Comparison of ENCODE assay signal across 19 cellular contexts in the genomic region with DNA sequence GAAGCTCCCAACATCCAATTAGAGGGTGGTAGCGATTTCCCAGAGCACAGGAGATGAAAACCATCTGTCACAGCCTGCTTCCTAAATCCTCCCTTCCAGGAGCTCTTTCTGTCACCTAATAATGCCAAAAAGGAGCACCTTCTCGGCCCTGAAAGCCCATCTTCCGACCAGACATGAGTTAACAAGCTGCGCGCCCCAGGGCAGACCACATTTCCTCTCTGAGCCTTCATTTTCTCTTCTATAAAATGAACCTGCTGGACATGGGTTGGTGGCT. TPM values are rescaled to one million over a fixed set of nuclear protein-coding genes. Genes with fewer than 3 reads are reported as not detected.
DNase-seq lines count a peak whose midpoint lies in the region; ATAC-seq and TF ChIP-seq lines count a peak whose summit lies in the region.
"Had no signal": no experiment of that assay in that cellular context is flagged by ENCODE, and none has a peak within 500 bp of the region (broad histone marks: within the 10 kb centered on the region; RNA-seq: fewer than 3 reads in every experiment).

No MANE protein-coding gene starts in this region.

- peak overlapping the region; percentile 10 for H3K4me3 ChIP-seq in left ventricle myocardium inferior
- no peak overlapping the region for H3K4me3 ChIP-seq in neuronal stem cell (ENCODE audit: low read length in 2 of 2)
- H3K4me3 ChIP-seq: ascending aorta, SJCRH30, stomach, uterus had no signal

- no peak overlapping the region for H2AFZ ChIP-seq in neuronal stem cell (ENCODE audit: low read length)

- no peak overlapping the region for H3K4ac ChIP-seq in neuronal stem cell (ENCODE audit: low read length)

- H3K36me3 ChIP-seq in left ventricle myocardium inferior (no peaks in the 10 kb centered on the region), neuronal stem cell (replicated peaks in 1 of 2; ENCODE audit: control insufficient read depth in 2 of 2, insufficient read depth in 2 of 2, low read length in 2 of 2) (no peaks in the 10 kb centered on the region)
- H3K36me3 ChIP-seq: ascending aorta, SJCRH30, stomach, uterus had no signal

- ATAC-seq in Right ventricle myocardium inferior, result peak; percentile 16
- ATAC-seq in GM21390 (IDR thresholded peaks at IDR 0.05; ENCODE audit: unreplicated experiment), result no peak
- ATAC-seq in GM21717 (IDR thresholded peaks at IDR 0.05; ENCODE audit: unreplicated experiment), result no peak
- ATAC-seq: effector memory CD8-positive, alpha-beta T cell; HCT116; PC-3 had no signal

- no peaks in the 10 kb centered on the region for H3K79me1 ChIP-seq in neuronal stem cell (ENCODE audit: low read depth, low read length)

- TF ChIP-seq CTCF in left ventricle myocardium inferior (IDR thresholded peaks at IDR 0.05; ENCODE audit: borderline replicate concordance), result no peak

- H2AK5ac ChIP-seq in neuronal stem cell (ENCODE audit: low read depth, low read length), result no peak overlapping the region

- H2BK5ac ChIP-seq in neuronal stem cell (ENCODE audit: low read length), result no peak overlapping the region

- H3K14ac ChIP-seq in neuronal stem cell (ENCODE audit: low read length), result no peak overlapping the region

- DNase-seq in Right ventricle myocardium inferior (ENCODE audit: missing footprints) (no peak), cardiac septum (ENCODE audit: low spot score) (no peak), left ventricle myocardium inferior (no peak), neuronal stem cell (ENCODE audit: low spot score) (no peak), NCI-H2029 (lab: John Stamatoyannopoulos, UW) (no peak), iPS-NIHi7 (ENCODE audit: extremely low spot score) (no peak)
- DNase-seq: activated CD4-positive, alpha-beta T cell treated with anti-CD3 and anti-CD28 coated beads, Interleukin-2, amount 50 U/mL, for 1 hour; activated T-cell treated with anti-CD3 and anti-CD28 coated beads for 4 hours; DMS53; effector memory CD8-positive, alpha-beta T cell; PC-3; SJCRH30; stimulated activated CD4-positive, alpha-beta T cell treated with anti-CD3 and anti-CD28 coated beads, Interleukin-4, amount 100 ng/mL, for 24 hours; stomach; uterus had no signal

- H3K4me1 ChIP-seq in left ventricle myocardium inferior (peaks cover 74% of the 10 kb centered on the region), neuronal stem cell (ENCODE audit: control insufficient read depth in 2 of 2, insufficient read depth in 1 of 2, low read depth in 1 of 2, low read length in 2 of 2) (peaks cover 11 to 19% of the 10 kb centered on the region in 2 donors)
- H3K4me1 ChIP-seq: ascending aorta, uterus had no signal

- no peaks in the 10 kb centered on the region for H3K9me3 ChIP-seq in left ventricle myocardium inferior (replicated peaks)
- peaks cover 0 to 10% of the 10 kb centered on the region in 2 donors for H3K9me3 ChIP-seq in neuronal stem cell (replicated peaks in 1 of 2; ENCODE audit: control insufficient read depth in 2 of 2, insufficient read depth in 1 of 2, low read depth in 1 of 2, low read length in 2 of 2)
- H3K9me3 ChIP-seq: ascending aorta, SJCRH30, stomach, uterus had no signal

- H3K4me2 ChIP-seq in neuronal stem cell (ENCODE audit: insufficient read depth, low read length, poor library complexity, severe bottlenecking), result no peak overlapping the region

- no peak overlapping the region for H2BK120ac ChIP-seq in neuronal stem cell (ENCODE audit: low read depth, low read length)

- no CpG with 5 or more reads among the region's 5 CpGs for WGBS in neuronal stem cell (ENCODE audit: extremely low coverage in 2 of 2, insufficient read length in 2 of 2, insufficient replicate concordance in 1 of 2), 2 donors

- intact Hi-C loops in Right ventricle myocardium inferior (cut with DNase I), result loop anchor here (10.0 kb wide), 1 partner anchor 379 kb away; a partner anchor contains a TSS
- intact Hi-C loops in cardiac septum (cut with DNase I), result loop anchor here (5.0 kb wide), 2 partner anchors 51 to 151 kb away; no protein-coding TSS in a partner anchor
- intact Hi-C loops in left ventricle myocardium inferior (cut with micrococcal nuclease), result no loop called here

- no peak overlapping the region for H2BK15ac ChIP-seq in neuronal stem cell (ENCODE audit: low read length)

- no peak overlapping the region for H3K23ac ChIP-seq in neuronal stem cell (ENCODE audit: low read depth, low read length, poor library complexity)

- H2BK12ac ChIP-seq in neuronal stem cell (ENCODE audit: low read length), result no peak overlapping the region

- H4K91ac ChIP-seq in neuronal stem cell (ENCODE audit: low read depth, low read length, poor library complexity), result no peak overlapping the region

- H3K27ac ChIP-seq in left ventricle myocardium inferior (replicated peaks), result peak overlapping the region; percentile 88
- peak overlapping the region; percentile 65 for H3K27ac ChIP-seq in neuronal stem cell (replicated peaks; ENCODE audit: low read length)
- H3K27ac ChIP-seq: SJCRH30 had no signal

- H3K9ac ChIP-seq in neuronal stem cell (ENCODE audit: low read depth, low read length, poor library complexity), result no peak overlapping the region

- H4K8ac ChIP-seq in neuronal stem cell (ENCODE audit: low read depth, low read length), result no peak overlapping the region

- no peak overlapping the region for H3K18ac ChIP-seq in neuronal stem cell (ENCODE audit: low read length)

- no peaks in the 10 kb centered on the region for H3K27me3 ChIP-seq in left ventricle myocardium inferior (ENCODE audit: low read depth)
- no peaks in the 10 kb centered on the region for H3K27me3 ChIP-seq in neuronal stem cell (ENCODE audit: control insufficient read depth in 3 of 3, insufficient read depth in 3 of 3, low read depth in 1 of 3, low read length in 3 of 3)
- H3K27me3 ChIP-seq: ascending aorta, SJCRH30, uterus had no signal

RNA-seq across cellular contexts. Expression of a gene that starts 45.4 kb away (rescaled TPM):
- total RNA-seq in Right ventricle myocardium inferior, result 14.4 TPM
- total RNA-seq in cardiac septum, result 16.4 TPM
- total RNA-seq in left ventricle myocardium inferior, result 12.4 TPM
- 29.4 TPM for polyA plus RNA-seq in neuronal stem cell (2013, experiment 1 of 2)
- 30.2 TPM for polyA plus RNA-seq in neuronal stem cell (2013, experiment 2 of 2)
